Comparison of ENCODE assay signal across 8 cellular contexts in genomic region chr5:72106922-72107873, GRCh38. TPM values are rescaled to one million over a fixed set of nuclear protein-coding genes. Genes with fewer than 3 reads are reported as not detected.
DNase-seq lines count a peak whose midpoint lies in the region; ATAC-seq and TF ChIP-seq lines count a peak whose summit lies in the region.

TSS of gene MAP1B (plus strand) at chr5:72107475. CDS start at chr5:72107532, 57 bp downstream.

- H3K9me1 ChIP-seq in IMR-90 (ENCODE audit: insufficient read depth, low read length) = peaks cover 11% of the 10 kb centered on the region

- H3K4me1 ChIP-seq in IMR-90 (ENCODE audit: control insufficient read depth, insufficient read depth, low read length) (peaks cover 10% of the 10 kb centered on the region), endodermal cell (ENCODE audit: control insufficient read depth, insufficient read depth, low read length) (peaks cover 7% of the 10 kb centered on the region), liver (ENCODE audit: control insufficient read depth in 4 of 4, insufficient read depth in 4 of 4, low read length in 3 of 4) (peaks cover 5 to 24% (median 16%) of the 10 kb centered on the region in 4 donors), stomach (peaks cover 0 to 43% (median 32%) of the 10 kb centered on the region in 4 donors)

- H2BK20ac ChIP-seq in IMR-90 (ENCODE audit: low read depth, low read length) = peak within 1 kb of the TSS; percentile 54

- peak within 1 kb of the TSS; percentile 94 to 98 for H4K8ac ChIP-seq in IMR-90 (ENCODE audit: low read depth in 2 of 2, low read length in 2 of 2)

- H3K4me1 Mint-ChIP-seq in endodermal cell = peaks cover 26% of the 10 kb centered on the region

- H2BK15ac ChIP-seq in IMR-90 (ENCODE audit: low read depth, low read length) = peak within 1 kb of the TSS; percentile 54; the same call in 1 of the 3 replicates

- peak within 1 kb of the TSS; percentile 62 for H2BK5ac ChIP-seq in IMR-90 (ENCODE audit: low read depth, low read length, poor library complexity, severe bottlenecking)

- H3K4ac ChIP-seq in IMR-90 (ENCODE audit: low read depth, low read length) = peak within 1 kb of the TSS; percentile 96

- H3K9me3 ChIP-seq in IMR-90 (ENCODE audit: control insufficient read depth, insufficient read depth, low read length) (no peaks in the 10 kb centered on the region), endodermal cell (ENCODE audit: control insufficient read depth, low read length) (no peaks in the 10 kb centered on the region), liver (ENCODE audit: control insufficient read depth in 4 of 4, low read length in 3 of 4) (peaks cover 0 to 11% (median 4%) of the 10 kb centered on the region in 4 donors), stomach (peaks cover 0 to 4% (median 0%) of the 10 kb centered on the region in 4 donors)

- peak within 1 kb of the TSS; percentile 81; the same call in 1 of the 2 replicates for H3K56ac ChIP-seq in IMR-90 (ENCODE audit: extremely low read depth, insufficient read depth, low read length)

- intact Hi-C loops in IMR-90 (cut with micrococcal nuclease) (no loop called here), stomach (cut with DNase I; ENCODE audit: low total_unique reads) (no loop called here)

- peak within 1 kb of the TSS; percentile 74 for H2BK120ac ChIP-seq in IMR-90 (ENCODE audit: low read depth, low read length)

- 0% methylated on average over 34 of the region's 90 CpGs; no CpG with 5 or more reads in 1 of the 2 experiments for WGBS in IMR-90 (ENCODE audit: extremely low coverage in 2 of 2, insufficient read length in 1 of 2), 2 experiments
- 0% methylated on average over 1 to 89 of the region's 90 CpGs for WGBS in endodermal cell (ENCODE audit: insufficient coverage in 1 of 2, insufficient read length in 1 of 2), 2 experiments
- 4% methylated on average over 90 of the region's 90 CpGs for WGBS in liver
- WGBS in stomach, 5 donors = 2 to 8% (median 2%) methylated on average over 42 to 89 of the region's 90 CpGs

- peak within 1 kb of the TSS; percentile 87 for H3K18ac ChIP-seq in IMR-90 (ENCODE audit: low read depth, low read length)

- H3K36me3 Mint-ChIP-seq in endodermal cell (ENCODE audit: low read depth) = peaks cover 6% of the 10 kb centered on the region

- peak within 1 kb of the TSS; percentile 95 for H3K23ac ChIP-seq in IMR-90 (ENCODE audit: low read depth, low read length)

- H3K9ac ChIP-seq in IMR-90 (ENCODE audit: low read depth, low read length) (peak within 1 kb of the TSS; percentile 86), endodermal cell (ENCODE audit: extremely low read depth, low read length, poor library complexity, severe bottlenecking) (peak within 1 kb of the TSS; percentile 83), liver (ENCODE audit: low read depth in 1 of 2, low read length in 2 of 2) (no peak within 1 kb of the TSS)

- H4K5ac ChIP-seq in IMR-90 (ENCODE audit: low read depth, low read length) = peak within 1 kb of the TSS; percentile 82

- peak; percentile 79 for ATAC-seq in IMR-90 (ENCODE audit: low read depth)

- peak within 1 kb of the TSS; percentile 88 for H4K91ac ChIP-seq in IMR-90 (ENCODE audit: insufficient read depth, low read depth, low read length)

- H2AK9ac ChIP-seq in IMR-90 (replicated peaks; ENCODE audit: low read depth, low read length, poor library complexity) = peak within 1 kb of the TSS; percentile 99

- TF ChIP-seq RAD21 in IMR-90 (IDR thresholded peaks at IDR 0.05; ENCODE audit: low read length) = no peak; the same call in 1 of the 2 replicates
- no peak for TF ChIP-seq RAD21 in liver (IDR thresholded peaks at IDR 0.05)

- H3K14ac ChIP-seq in IMR-90 (replicated peaks; ENCODE audit: low read depth, low read length) = peak within 1 kb of the TSS; percentile 96

- CTCF ChIA-PET in IMR-90 (lab: Yijun Ruan, JAX) = interaction anchor here (0.6 kb wide), 1 partner anchor 643 kb away, joined by 4 read pairs; no protein-coding TSS in a partner anchor

- DNase-seq in Daoy (ENCODE audit: low read depth) = peak; percentile 86
- DNase-seq in IMR-90 = peak; percentile 73
- peak; percentile 88 to 93 for DNase-seq in SHP77 (lab: John Stamatoyannopoulos, UW)
- peak; percentile 96 for DNase-seq in endodermal cell
- DNase-seq in stomach = no peak
- no peak for DNase-seq in NK-92 (lab: John Stamatoyannopoulos, UW; ENCODE audit: unreplicated experiment)
- no peak for DNase-seq in HPDE6-E6E7 (ENCODE audit: extremely low spot score)

- no peaks in the 10 kb centered on the region for H3K27me3 Mint-ChIP-seq in endodermal cell (ENCODE audit: insufficient read depth)

- H3K4me3 Mint-ChIP-seq in endodermal cell = peak within 1 kb of the TSS; percentile 85

- H3K36me3 ChIP-seq in IMR-90 (ENCODE audit: control insufficient read depth, insufficient read depth, low read length) = peaks cover 2% of the 10 kb centered on the region; the same call in 1 of the 2 replicates
- H3K36me3 ChIP-seq in endodermal cell (ENCODE audit: control insufficient read depth, insufficient read depth, low read length) = peaks cover 25% of the 10 kb centered on the region
- no peaks in the 10 kb centered on the region for H3K36me3 ChIP-seq in liver (ENCODE audit: control insufficient read depth in 4 of 4, insufficient read depth in 3 of 4, low read depth in 1 of 4, low read length in 3 of 4)
- H3K36me3 ChIP-seq in stomach = no peaks in the 10 kb centered on the region

- H2AK5ac ChIP-seq in IMR-90 (ENCODE audit: low read depth, low read length) = peak within 1 kb of the TSS; percentile 92

- peak within 1 kb of the TSS; percentile 96 for H3K4me2 ChIP-seq in IMR-90 (ENCODE audit: low read depth, low read length)

- POLR2A ChIA-PET in IMR-90 (lab: Charles Lee; ENCODE audit: unreplicated experiment) = interaction anchor here (0.6 kb wide), 1 partner anchor 201 kb away, joined by 5 read pairs; no protein-coding TSS in a partner anchor

- peak; percentile 93 for TF ChIP-seq POLR2A in IMR-90 (IDR thresholded peaks at IDR 0.05; ENCODE audit: low read depth, low read length)
- no peak for TF ChIP-seq POLR2A in stomach (IDR thresholded peaks at IDR 0.05)

- H3K4me3 ChIP-seq in IMR-90 (ENCODE audit: insufficient read depth, low read depth, low read length) (peak within 1 kb of the TSS; percentile 97), endodermal cell (ENCODE audit: low read length) (peak within 1 kb of the TSS; percentile 97), liver (ENCODE audit: low read depth in 1 of 3, low read length in 3 of 3) (peak within 1 kb of the TSS in 2 of 3 donors; percentile 29 to 59), stomach (peak within 1 kb of the TSS; percentile 64 to 82 (median 69))

- H3K9me3 Mint-ChIP-seq in endodermal cell = no peaks in the 10 kb centered on the region

- peak within 1 kb of the TSS; percentile 95 for H2AFZ ChIP-seq in IMR-90 (replicated peaks; ENCODE audit: low read length, poor library complexity)

- TF ChIP-seq EP300 in stomach (IDR thresholded peaks at IDR 0.05) = no peak

- dilution Hi-C loops in IMR-90 (cut with HindIII; ENCODE audit: low sequenced_read_pairs, unreplicated experiment) = no loop called here

- TF ChIP-seq CTCF in IMR-90 (conservative IDR thresholded peaks at IDR 0.05; ENCODE audit: low read depth, low read length) (no peak), endodermal cell (conservative IDR thresholded peaks at IDR 0.05) (no peak), liver (IDR thresholded peaks at IDR 0.05; ENCODE audit: low read depth, low read length, missing input control) (no peak), stomach (IDR thresholded peaks at IDR 0.05) (no peak)

- H4K20me1 ChIP-seq in IMR-90 (ENCODE audit: insufficient read depth, low read length) = peaks cover 29% of the 10 kb centered on the region; the same call in 1 of the 2 replicates

- H3K27me3 ChIP-seq in IMR-90 (ENCODE audit: control insufficient read depth, insufficient read depth, low read length) (no peaks in the 10 kb centered on the region), endodermal cell (ENCODE audit: control insufficient read depth, insufficient read depth, low read length, poor library complexity, severe bottlenecking) (no peaks in the 10 kb centered on the region), liver (ENCODE audit: control insufficient read depth in 4 of 4, insufficient read depth in 4 of 4, low read length in 3 of 4) (peaks cover 0 to 19% (median 4%) of the 10 kb centered on the region in 4 donors), stomach (peaks cover 3 to 42% (median 25%) of the 10 kb centered on the region in 3 donors)

- in situ Hi-C loops in IMR-90 (cut with MboI; ENCODE audit: low sequenced_read_pairs) = no loop called here

- peaks cover 0 to 29% of the 10 kb centered on the region in 2 experiments; a peak in 2 of 4 replicates for H3K79me1 ChIP-seq in IMR-90 (ENCODE audit: low read depth in 1 of 2, low read length in 2 of 2)

- BruUV-seq in IMR-90 (replicated peaks; lab: Mats Ljungman, UMichigan) = no TSS peak

- H3K27ac ChIP-seq in IMR-90 (ENCODE audit: insufficient read depth, low read length) (peak within 1 kb of the TSS; percentile 86), endodermal cell (ENCODE audit: low read depth, low read length) (peak within 1 kb of the TSS; percentile 96), liver (ENCODE audit: low read depth in 1 of 2, low read length in 2 of 2) (no peak within 1 kb of the TSS), stomach (peak within 1 kb of the TSS; percentile 69 to 88 (median 81))

- peak within 1 kb of the TSS; percentile 95 for H3K27ac Mint-ChIP-seq in endodermal cell

TF ChIP-seq in liver, 16 proteins besides CTCF, POLR2A, EP300 and RAD21 (continues in another document):
- TF ChIP-seq SP1 (IDR thresholded peaks at IDR 0.05) (no peak), GABPA (IDR thresholded peaks at IDR 0.05 in 1 of 2, conservative IDR thresholded peaks at IDR 0.05 in 1 of 2) (no peak)

RNA-seq across cellular contexts. Expression of gene MAP1B, which starts in this region (rescaled TPM):
- total RNA-seq in Daoy (2014; rRNA removed; shearing (Covaris generic)) = 40.1 and 44.0 TPM in 2 replicates
- 183 and 212 TPM in 2 replicates for total RNA-seq in IMR-90 (2012; rRNA removed)
- 38.8 and 41.1 TPM in 2 replicates for polyA plus RNA-seq in IMR-90 (2012; rRNA removed)
- polyA plus RNA-seq in IMR-90 (2012; cell fraction: cytosol; rRNA removed) = 19.2 and 29.1 TPM in 2 replicates
- 33.2 and 44.8 TPM in 2 replicates for polyA plus RNA-seq in IMR-90 (2012; cell fraction: nucleus; rRNA removed; ENCODE audit: low replicate concordance)
- 10 to 100 TPM; 87.9 to 93.3 TPM for total RNA-seq in endodermal cell
- 238 TPM for polyA plus RNA-seq in endodermal cell (2013, experiment 1 of 2)
- polyA plus RNA-seq in endodermal cell (2013, experiment 2 of 2) = 264 TPM
- 1 to 10 TPM in 1 of 2 donors, under 1 TPM in 1; 0.93 to 5.0 TPM for total RNA-seq in liver
- 1 to 10 TPM in 1 of 2 donors, under 1 TPM in 1; 0.58 to 3.2 TPM for polyA plus RNA-seq in liver
- total RNA-seq in stomach = 100 to 1,000 TPM in 2 of 5 donors, 10 to 100 TPM in 3; 10.4 to 985 (median 98.6) TPM
- 1 to 10 TPM; 2.1 to 3.1 (median 2.4) TPM for polyA plus RNA-seq in stomach

Comparison
In these comparisons a context has a peak if more than half of its experiments do, and no peak if none do; other contexts are left out.
1. RNA of gene MAP1B (polyA plus RNA-seq): 19.2 to 44.8 TPM in IMR-90; 0.58 to 3.2 TPM in liver and 2.1 to 3.1 TPM in stomach; every median in the first group is over 4 times any median in the second.
2. DNase-seq: peak in Daoy (single experiment), IMR-90 (single experiment), SHP77 (2 of 2) and endodermal cell (single experiment); none in stomach (single experiment), NK-92 (single experiment) and HPDE6-E6E7 (single experiment).
3. H3K27ac ChIP-seq: peak in IMR-90 (single experiment), endodermal cell (single experiment) and stomach (5 of 5); none in liver (0 of 2).
4. H3K4me3 ChIP-seq: peak in every context shown above with its lines; median percentile 97 in IMR-90; 97 in endodermal cell; 69 in stomach; 44 in liver.
5. H3K9ac ChIP-seq: peak in IMR-90 (single experiment) and endodermal cell (single experiment); none in liver (0 of 2).